30 cellular contexts compared by ENCODE assay signal in genomic region chr18:8208716-8209115, GRCh38.
"Had no signal": no experiment of that assay in that cellular context is flagged by ENCODE, and none has a peak within 500 bp of the region (broad histone marks: within the 10 kb centered on the region; RNA-seq: fewer than 3 reads in every experiment).

No MANE protein-coding gene starts in this region.

- DNase-seq: activated B cell treated with CpG ODN at 0.5 μM for 24 hours; activated CD4-positive, alpha-beta T cell treated with anti-CD3 and anti-CD28 coated beads, Interleukin-2, amount 50 U/mL, for 1 hour; activated CD8-positive, alpha-beta T cell treated with anti-CD3 and anti-CD28 coated beads for 36 hours; activated gamma-delta T cell treated with Interleukin-2 at 50 U/mL for 16 hours; activated naive CD4-positive, alpha-beta T cell treated with anti-CD3 and anti-CD28 coated beads, Interleukin-2, amount 50 U/mL, for 16 hours; activated T-cell treated with anti-CD3 and anti-CD28 coated beads, Interleukin-2, amount 50 U/mL, for 4 hours; amniotic stem cell; central memory CD4-positive, alpha-beta T cell; effector CD8-positive, alpha-beta T cell; head of caudate nucleus; hippocampal formation; kidney glomerular epithelial cell; left lung; lower lobe of right lung; mucosa of descending colon; right lobe of liver; stimulated activated CD4-positive, alpha-beta T cell treated with anti-CD3 and anti-CD28 coated beads, Interleukin-12 subunit alpha, Interleukin-12 subunit beta, amount 100 ng/mL, for 4 hours; stimulated activated CD4-positive, alpha-beta T cell treated with anti-CD3 and anti-CD28 coated beads, Interleukin-4, amount 100 ng/mL, for 1 hour; stomach; T1000; thyroid gland; upper lobe of left lung had no signal

- H3K27ac Mint-ChIP-seq: activated B cell treated with CpG ODN at 0.5 μM for 24 hours; activated CD8-positive, alpha-beta T cell treated with anti-CD3 and anti-CD28 coated beads for 36 hours; activated T-helper 17 cell treated with anti-CD3 and anti-CD28 coated beads, Interleukin-2, amount 50 U/mL, for 72 hours; dendritic cell treated with granulocyte-macrophage colony-stimulating factor and Interleukin-4, amounts not matched to agents 40 ng/mL and 50 ng/mL, for 4 days; nephron; T-helper 1 cell treated with Interleukin-12 subunit alpha and Interleukin-12 subunit beta and Interleukin-4 antibody, amounts not matched to agents 30 μg/mL and 1 μg/mL, for 36 hours had no signal

- ATAC-seq: activated CD8-positive, alpha-beta T cell treated with anti-CD3 and anti-CD28 coated beads for 36 hours; activated T-cell treated with anti-CD3 and anti-CD28 coated beads, Interleukin-2, amount 50 U/mL, for 4 hours; activated T-helper 17 cell treated with anti-CD3 and anti-CD28 coated beads, Interleukin-2, amount 50 U/mL, for 72 hours; left lung; lower lobe of right lung; mucosa of descending colon; right lobe of liver had no signal

- H3K27ac ChIP-seq: breast epithelium, left lung, lower lobe of right lung, neutrophil, right lobe of liver, skin epidermis, stomach, thyroid gland, upper lobe of left lung, vagina had no signal

- H3K4me1 Mint-ChIP-seq: activated B cell treated with CpG ODN at 0.5 μM for 24 hours; activated T-helper 17 cell treated with anti-CD3 and anti-CD28 coated beads, Interleukin-2, amount 50 U/mL, for 72 hours; nephron had no signal

- H3K9me3 ChIP-seq: breast epithelium, left lung, lower lobe of right lung, mucosa of descending colon, neutrophil, right lobe of liver, stomach, thyroid gland, upper lobe of left lung, vagina had no signal

- H3K36me3 ChIP-seq: left lung, lower lobe of right lung, neutrophil, thyroid gland, vagina had no signal

- H3K4me3 ChIP-seq: breast epithelium, left lung, lower lobe of right lung, mucosa of descending colon, right lobe of liver, skin epidermis, stomach, thyroid gland, upper lobe of left lung, vagina had no signal

- H3K9me3 Mint-ChIP-seq: activated B cell treated with CpG ODN at 0.5 μM for 24 hours; activated CD8-positive, alpha-beta T cell treated with anti-CD3 and anti-CD28 coated beads for 36 hours; nephron had no signal

- H3K27me3 Mint-ChIP-seq: activated B cell treated with CpG ODN at 0.5 μM for 24 hours; activated CD8-positive, alpha-beta T cell treated with anti-CD3 and anti-CD28 coated beads for 36 hours; activated T-helper 17 cell treated with anti-CD3 and anti-CD28 coated beads, Interleukin-2, amount 50 U/mL, for 72 hours; dendritic cell treated with granulocyte-macrophage colony-stimulating factor and Interleukin-4, amounts not matched to agents 40 ng/mL and 50 ng/mL, for 4 days had no signal

- H3K4me3 Mint-ChIP-seq: activated B cell treated with CpG ODN at 0.5 μM for 24 hours; activated CD8-positive, alpha-beta T cell treated with anti-CD3 and anti-CD28 coated beads for 36 hours; activated T-cell treated with anti-CD3 and anti-CD28 coated beads, Interleukin-2, amount 50 U/mL, for 4 hours; activated T-helper 17 cell treated with anti-CD3 and anti-CD28 coated beads, Interleukin-2, amount 50 U/mL, for 72 hours; dendritic cell treated with granulocyte-macrophage colony-stimulating factor and Interleukin-4, amounts not matched to agents 40 ng/mL and 50 ng/mL, for 4 days; nephron; T-helper 1 cell treated with Interleukin-12 subunit alpha and Interleukin-12 subunit beta and Interleukin-4 antibody, amounts not matched to agents 30 μg/mL and 1 μg/mL, for 36 hours had no signal

- H3K27me3 ChIP-seq: breast epithelium, left lung, neutrophil, right lobe of liver, stomach, thyroid gland, upper lobe of left lung, vagina had no signal

- H3K4me1 ChIP-seq: breast epithelium, left lung, lower lobe of right lung, right lobe of liver, stomach, upper lobe of left lung, vagina had no signal
